24 cellular contexts compared by ENCODE assay signal in genomic region chr21:25836396-25836795, GRCh38.
A peak's percentile ranks its signal among the peaks of the same experiment; 100 is the strongest.
DNase-seq lines count a peak whose midpoint lies in the region; ATAC-seq and TF ChIP-seq lines count a peak whose summit lies in the region.
"Had no signal": no experiment of that assay in that cellular context is flagged by ENCODE, and none has a peak within 500 bp of the region (broad histone marks: within the 10 kb centered on the region; RNA-seq: fewer than 3 reads in every experiment).

No MANE protein-coding gene starts in this region.

- peaks cover 12% of the 10 kb centered on the region for H3K27me3 ChIP-seq in adipocyte (replicated peaks; ENCODE audit: control insufficient read depth, insufficient read depth, low read length)
- no peaks in the 10 kb centered on the region for H3K27me3 ChIP-seq in fibroblast of lung (ENCODE audit: control insufficient read depth, insufficient read depth, low read length)
- no peaks in the 10 kb centered on the region for H3K27me3 ChIP-seq in rectal smooth muscle tissue (ENCODE audit: control insufficient read depth, insufficient read depth, low read length)
- no peaks in the 10 kb centered on the region for H3K27me3 ChIP-seq in PC-3 (ENCODE audit: low read length)

- CTCF ChIA-PET in PC-3 (lab: Charles Lee): no interaction called here

- intact Hi-C loops in PC-3 (cut with micrococcal nuclease): loop anchor here (5.0 kb wide), 1 partner anchor 44 kb away; no protein-coding TSS in a partner anchor

- H3K4me1 ChIP-seq in adipocyte (ENCODE audit: control insufficient read depth, insufficient read depth, low read length) (peaks cover 7% of the 10 kb centered on the region), fibroblast of lung (ENCODE audit: control insufficient read depth, extremely low read depth, insufficient read depth, low read length) (no peaks in the 10 kb centered on the region), rectal smooth muscle tissue (ENCODE audit: control insufficient read depth, insufficient read depth, low read length) (peaks cover 9% of the 10 kb centered on the region), PC-3 (ENCODE audit: insufficient read depth, low read length) (peaks cover 30% of the 10 kb centered on the region)

- H3K4me2 ChIP-seq in fibroblast of lung (ENCODE audit: extremely low read depth, insufficient read depth, low read length) (no peak overlapping the region), PC-3 (ENCODE audit: low read length) (no peak overlapping the region)
- H3K4me2 ChIP-seq: PC-9 had no signal

- H3K79me2 ChIP-seq in fibroblast of lung (ENCODE audit: control insufficient read depth, insufficient read depth, low read length) (no peaks in the 10 kb centered on the region), PC-3 (ENCODE audit: low read length) (no peaks in the 10 kb centered on the region)

- H3K36me3 ChIP-seq in adipocyte (ENCODE audit: control insufficient read depth, insufficient read depth, low read length, severe bottlenecking): no peaks in the 10 kb centered on the region
- no peaks in the 10 kb centered on the region for H3K36me3 ChIP-seq in fibroblast of lung (ENCODE audit: control insufficient read depth, insufficient read depth, low read length)
- H3K36me3 ChIP-seq in rectal smooth muscle tissue (ENCODE audit: control insufficient read depth, insufficient read depth, low read length): no peaks in the 10 kb centered on the region
- no peaks in the 10 kb centered on the region for H3K36me3 ChIP-seq in PC-3 (ENCODE audit: low read depth, low read length)

- H3F3A ChIP-seq in PC-3 (ENCODE audit: low read length, unreplicated experiment): no peaks in the 10 kb centered on the region

- DNase-seq in Daoy (ENCODE audit: low read depth) (peak; percentile 33), adipocyte (ENCODE audit: low read depth) (peak; percentile 6), fibroblast of lung (ENCODE audit: low read depth in 2 of 2) (peak; percentile 38 to 84), PC-3 (no peak), ACHN (no peak), midbrain (lab: John Stamatoyannopoulos, UW) (no peak), NCI-H187 treated with DMSO at 0.1 percent for 48 hours (lab: John Stamatoyannopoulos, UW) (no peak)
- DNase-seq: activated CD4-positive, alpha-beta T cell treated with anti-CD3 and anti-CD28 coated beads, Interleukin-2, amount 50 U/mL, for 1 hour; activated naive CD8-positive, alpha-beta T cell treated with anti-CD3 and anti-CD28 coated beads, Interleukin-2, amount 50 U/mL, for 24 hours; activated T-cell treated with anti-CD3 and anti-CD28 coated beads, Interleukin-2, amount 50 U/mL, for 4 hours; CD8-positive, alpha-beta memory T cell; DMS153; H7; kidney glomerular epithelial cell; NCI-H1105; NCI-H1930; NCI-H524 treated with DMSO at 0.1 percent for 48 hours; NK-92 treated with Interleukin-12 subunit alpha and Interleukin-12 subunit beta, amount 100 ng/mL, for 24 hours; PC-9; SHP77; stimulated activated naive CD8-positive, alpha-beta T cell treated with anti-CD3 and anti-CD28 coated beads, Interleukin-15, Interleukin-2, amounts not matched to agents 100 U/mL and 50 U/mL, for 24 hours; T1000 had no signal

- POLR2A ChIA-PET in PC-3 (lab: Charles Lee; ENCODE audit: unreplicated experiment): no interaction called here

- H3K9me3 ChIP-seq in adipocyte (ENCODE audit: control insufficient read depth, low read length) (peaks cover 8% of the 10 kb centered on the region), fibroblast of lung (ENCODE audit: control insufficient read depth, insufficient read depth, low read depth, low read length) (no peaks in the 10 kb centered on the region), PC-3 (ENCODE audit: low read length) (no peaks in the 10 kb centered on the region)

- H3K9ac ChIP-seq in adipocyte (ENCODE audit: low read length) (no peak overlapping the region), fibroblast of lung (ENCODE audit: insufficient read depth, low read length) (no peak overlapping the region), rectal smooth muscle tissue (ENCODE audit: low read length) (no peak overlapping the region), PC-3 (ENCODE audit: low read length) (no peak overlapping the region)

- no peaks in the 10 kb centered on the region for H4K20me1 ChIP-seq in fibroblast of lung (ENCODE audit: control insufficient read depth, extremely low read depth, insufficient read depth, low read length)
- H4K20me1 ChIP-seq in PC-3 (ENCODE audit: low read length): no peaks in the 10 kb centered on the region

- in situ Hi-C loops in ACHN (cut with HindIII; ENCODE audit: low pct_ligation_motif_present, low pct_unique_long_range_greater_than_20kb, low sequenced_read_pairs): no loop called here

- BruUV-seq in PC-3 (replicated peaks; lab: Mats Ljungman, UMichigan): no TSS peak

- peaks cover 5% of the 10 kb centered on the region; the same call in 1 of the 2 replicates for H3K9me2 ChIP-seq in PC-3 (replicated peaks; ENCODE audit: low read length)

- H2AFZ ChIP-seq in fibroblast of lung (ENCODE audit: low read length) (no peak overlapping the region), PC-3 (ENCODE audit: low read length) (no peak overlapping the region)
- H2AFZ ChIP-seq: PC-9 had no signal

- TF ChIP-seq CTCF in fibroblast of lung (conservative IDR thresholded peaks at IDR 0.05 in 1 of 2, IDR thresholded peaks at IDR 0.05 in 1 of 2; ENCODE audit: low read depth in 1 of 2, low read length in 2 of 2) (no peak), PC-3 (conservative IDR thresholded peaks at IDR 0.05; ENCODE audit: low read depth, low read length) (no peak)

- no peak overlapping the region for H3K4me3 ChIP-seq in adipocyte (ENCODE audit: low read length)
- no peak overlapping the region for H3K4me3 ChIP-seq in fibroblast of lung (replicated peaks in 1 of 4; ENCODE audit: control extremely low read depth in 1 of 4, insufficient read depth in 1 of 4, low read depth in 3 of 4, low read length in 4 of 4)
- no peak overlapping the region for H3K4me3 ChIP-seq in rectal smooth muscle tissue (ENCODE audit: low read length)
- H3K4me3 ChIP-seq in PC-3 (ENCODE audit: low read length): no peak overlapping the region
- H3K4me3 ChIP-seq: coronary artery, PC-9 had no signal

- H3K27ac ChIP-seq in fibroblast of lung (ENCODE audit: insufficient read depth, low read length) (no peak overlapping the region), rectal smooth muscle tissue (ENCODE audit: low read depth, low read length) (peak overlapping the region; percentile 83), PC-3 (ENCODE audit: low read length) (no peak overlapping the region)
- H3K27ac ChIP-seq: coronary artery, PC-9 had no signal

- no peak for ATAC-seq in PC-3
- ATAC-seq: activated naive CD8-positive, alpha-beta T cell treated with anti-CD3 and anti-CD28 coated beads, Interleukin-2, amount 50 U/mL, for 24 hours; activated T-cell treated with anti-CD3 and anti-CD28 coated beads, Interleukin-2, amount 50 U/mL, for 4 hours; stimulated activated naive CD8-positive, alpha-beta T cell treated with anti-CD3 and anti-CD28 coated beads, Interleukin-15, Interleukin-2, amounts not matched to agents 100 U/mL and 50 U/mL, for 24 hours had no signal

Comparison
In these comparisons a context has a peak if more than half of its experiments do, and no peak if none do; other contexts are left out.
1. DNase-seq: peak in Daoy (single experiment), adipocyte (single experiment) and fibroblast of lung (2 of 2); none in PC-3 (single experiment), ACHN (single experiment), midbrain (single experiment) and NCI-H187 treated with DMSO at 0.1 percent for 48 hours (single experiment).